9 cellular contexts compared by ENCODE assay signal in the genomic region with DNA sequence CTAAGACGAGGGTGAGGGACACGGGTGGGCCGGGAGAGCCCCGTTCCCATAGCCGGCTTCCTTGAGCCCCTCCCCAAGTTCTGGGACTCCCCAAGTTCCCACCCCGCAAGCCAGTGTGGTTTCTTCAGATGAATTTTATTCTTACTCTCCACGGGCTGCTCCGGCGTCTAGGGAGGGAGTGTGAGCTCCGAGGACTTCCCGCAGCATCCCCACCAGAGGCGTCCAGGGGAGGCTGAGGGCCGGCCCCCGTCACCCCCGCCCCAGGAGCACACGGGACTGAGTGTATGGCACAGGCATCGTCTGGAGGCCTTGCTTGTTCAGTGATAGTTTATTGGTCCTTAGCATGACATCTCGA. TPM values are rescaled to one million over a fixed set of nuclear protein-coding genes. Genes with fewer than 3 reads are reported as not detected.
DNase-seq lines count a peak whose midpoint lies in the region; ATAC-seq lines count a peak whose summit lies in the region.
"Had no signal": no experiment of that assay in that cellular context is flagged by ENCODE, and none has a peak within 500 bp of the region (broad histone marks: within the 10 kb centered on the region; RNA-seq: fewer than 3 reads in every experiment).

No MANE protein-coding gene starts in this region.

- no peak for ATAC-seq in stimulated activated memory B cell treated with anti-CD40 and anti-IgM and Interleukin-4, amounts not matched to agents 10 μg/mL and 1 μg/mL and 100 μg/mL, for 72 hours

- CTCF ChIA-PET in activated CD4-positive, alpha-beta memory T cell treated with anti-CD3 and anti-CD28 coated beads for 36 hours (lab: Charles Lee) = interaction anchor here (0.8 to 1.5 kb wide), 2 partner anchors 26 to 152 kb away, joined by 4 to 5 read pairs; no protein-coding TSS in a partner anchor
- CTCF ChIA-PET in activated CD4-positive, alpha-beta memory T cell treated with anti-CD3 and anti-CD28 coated beads, Interleukin-2, amount 10 ng/mL, durations not matched to agents 7 days and 5 days (lab: Charles Lee) = interaction anchor here (0.6 to 2.4 kb wide), 6 partner anchors 10 to 195 kb away, joined by 3 to 7 read pairs (median 3); a partner anchor contains a TSS

- H3K4me3 ChIP-seq in adipocyte (ENCODE audit: low read length) = peak overlapping the region; percentile 59
- H3K4me3 ChIP-seq in iPS-11a (ENCODE audit: low read depth, low read length) = peak overlapping the region; percentile 37

- no peak overlapping the region for H3K9ac ChIP-seq in adipocyte (ENCODE audit: low read length)

- H3K9me3 Mint-ChIP-seq in activated CD4-positive, alpha-beta memory T cell treated with anti-CD3 and anti-CD28 coated beads for 36 hours = no peaks in the 10 kb centered on the region
- no peaks in the 10 kb centered on the region for H3K9me3 Mint-ChIP-seq in activated CD4-positive, alpha-beta memory T cell treated with anti-CD3 and anti-CD28 coated beads, Interleukin-2, amount 10 ng/mL, durations not matched to agents 7 days and 5 days
- no peaks in the 10 kb centered on the region for H3K9me3 Mint-ChIP-seq in stimulated activated memory B cell treated with anti-CD40 and anti-IgM and Interleukin-4, amounts not matched to agents 10 μg/mL and 1 μg/mL and 100 μg/mL, for 72 hours

- H3K27me3 Mint-ChIP-seq in activated CD4-positive, alpha-beta memory T cell treated with anti-CD3 and anti-CD28 coated beads for 36 hours = peaks cover 19% of the 10 kb centered on the region
- H3K27me3 Mint-ChIP-seq in activated CD4-positive, alpha-beta memory T cell treated with anti-CD3 and anti-CD28 coated beads, Interleukin-2, amount 10 ng/mL, durations not matched to agents 7 days and 5 days = peaks cover 27% of the 10 kb centered on the region
- H3K27me3 Mint-ChIP-seq in stimulated activated memory B cell treated with anti-CD40 and anti-IgM and Interleukin-4, amounts not matched to agents 10 μg/mL and 1 μg/mL and 100 μg/mL, for 72 hours = peaks cover 48% of the 10 kb centered on the region

- no peak for DNase-seq in activated CD4-positive, alpha-beta memory T cell treated with anti-CD3 and anti-CD28 coated beads for 36 hours
- no peak for DNase-seq in activated CD4-positive, alpha-beta memory T cell treated with anti-CD3 and anti-CD28 coated beads, Interleukin-2, amount 10 ng/mL, durations not matched to agents 7 days and 5 days
- DNase-seq in adipocyte (ENCODE audit: low read depth) (no peak), GOT3 (lab: John Stamatoyannopoulos, UW) (no peak), NCI-H748 treated with DMSO at 0.1 percent for 48 hours (lab: John Stamatoyannopoulos, UW) (no peak)
- no peak for DNase-seq in effector CD8-positive, alpha-beta T cell (lab: John Stamatoyannopoulos, UW)
- DNase-seq: activated CD4-positive, alpha-beta T cell treated with anti-CD3 and anti-CD28 coated beads, Interleukin-2, amount 50 U/mL, for 4 hours had no signal

- peak overlapping the region; percentile 16 for H3K4me3 Mint-ChIP-seq in activated CD4-positive, alpha-beta memory T cell treated with anti-CD3 and anti-CD28 coated beads for 36 hours
- H3K4me3 Mint-ChIP-seq in activated CD4-positive, alpha-beta memory T cell treated with anti-CD3 and anti-CD28 coated beads, Interleukin-2, amount 10 ng/mL, durations not matched to agents 7 days and 5 days = no peak overlapping the region
- peak overlapping the region; percentile 56 for H3K4me3 Mint-ChIP-seq in stimulated activated memory B cell treated with anti-CD40 and anti-IgM and Interleukin-4, amounts not matched to agents 10 μg/mL and 1 μg/mL and 100 μg/mL, for 72 hours

- no peaks in the 10 kb centered on the region for H3K36me3 Mint-ChIP-seq in activated CD4-positive, alpha-beta memory T cell treated with anti-CD3 and anti-CD28 coated beads for 36 hours
- no peaks in the 10 kb centered on the region for H3K36me3 Mint-ChIP-seq in activated CD4-positive, alpha-beta memory T cell treated with anti-CD3 and anti-CD28 coated beads, Interleukin-2, amount 10 ng/mL, durations not matched to agents 7 days and 5 days (ENCODE audit: low read depth)
- peaks cover 13% of the 10 kb centered on the region for H3K36me3 Mint-ChIP-seq in stimulated activated memory B cell treated with anti-CD40 and anti-IgM and Interleukin-4, amounts not matched to agents 10 μg/mL and 1 μg/mL and 100 μg/mL, for 72 hours

- H3K36me3 ChIP-seq in adipocyte (ENCODE audit: control insufficient read depth, insufficient read depth, low read length, severe bottlenecking) = peaks cover 21% of the 10 kb centered on the region

- H3K4me1 ChIP-seq in adipocyte (ENCODE audit: control insufficient read depth, insufficient read depth, low read length) = peaks cover 7% of the 10 kb centered on the region

- intact Hi-C loops in activated CD4-positive, alpha-beta memory T cell treated with anti-CD3 and anti-CD28 coated beads for 36 hours (cut with micrococcal nuclease) = no loop called here

- H3K9me3 ChIP-seq in adipocyte (ENCODE audit: control insufficient read depth, low read length) = no peaks in the 10 kb centered on the region

- peaks cover 7% of the 10 kb centered on the region for H3K27me3 ChIP-seq in adipocyte (replicated peaks; ENCODE audit: control insufficient read depth, insufficient read depth, low read length)

- POLR2A ChIA-PET in activated CD4-positive, alpha-beta memory T cell treated with anti-CD3 and anti-CD28 coated beads for 36 hours (lab: Charles Lee) = no interaction called here
- POLR2A ChIA-PET in activated CD4-positive, alpha-beta memory T cell treated with anti-CD3 and anti-CD28 coated beads, Interleukin-2, amount 10 ng/mL, durations not matched to agents 7 days and 5 days (lab: Charles Lee) = interaction anchor here (1.4 to 2.1 kb wide), 3 partner anchors 10 to 417 kb away, joined by 3 to 9 read pairs (median 4); a partner anchor contains a TSS

- no peak overlapping the region for H3K27ac Mint-ChIP-seq in activated CD4-positive, alpha-beta memory T cell treated with anti-CD3 and anti-CD28 coated beads for 36 hours
- no peak overlapping the region for H3K27ac Mint-ChIP-seq in activated CD4-positive, alpha-beta memory T cell treated with anti-CD3 and anti-CD28 coated beads, Interleukin-2, amount 10 ng/mL, durations not matched to agents 7 days and 5 days
- no peak overlapping the region for H3K27ac Mint-ChIP-seq in stimulated activated memory B cell treated with anti-CD40 and anti-IgM and Interleukin-4, amounts not matched to agents 10 μg/mL and 1 μg/mL and 100 μg/mL, for 72 hours

- peaks cover 2% of the 10 kb centered on the region for H3K4me1 Mint-ChIP-seq in activated CD4-positive, alpha-beta memory T cell treated with anti-CD3 and anti-CD28 coated beads for 36 hours (ENCODE audit: low read depth)
- peaks cover 8% of the 10 kb centered on the region for H3K4me1 Mint-ChIP-seq in activated CD4-positive, alpha-beta memory T cell treated with anti-CD3 and anti-CD28 coated beads, Interleukin-2, amount 10 ng/mL, durations not matched to agents 7 days and 5 days
- peaks cover 16% of the 10 kb centered on the region for H3K4me1 Mint-ChIP-seq in stimulated activated memory B cell treated with anti-CD40 and anti-IgM and Interleukin-4, amounts not matched to agents 10 μg/mL and 1 μg/mL and 100 μg/mL, for 72 hours

RNA-seq across cellular contexts. Expression of a gene that starts 10.0 kb away (rescaled TPM):
- total RNA-seq in activated CD4-positive, alpha-beta memory T cell treated with anti-CD3 and anti-CD28 coated beads for 36 hours = 1 to 10 TPM in 1 of 2 experiments, under 1 TPM in 1; 0.87 to 1.1 TPM
- 1 to 10 TPM; 1.6 to 1.8 TPM for total RNA-seq in activated CD4-positive, alpha-beta memory T cell treated with anti-CD3 and anti-CD28 coated beads, Interleukin-2, amount 10 ng/mL, durations not matched to agents 7 days and 5 days

RNA-seq across cellular contexts. Expression of a gene that starts 39.7 kb away (rescaled TPM):
- 10 to 100 TPM; 54.0 to 56.2 TPM for total RNA-seq in activated CD4-positive, alpha-beta memory T cell treated with anti-CD3 and anti-CD28 coated beads for 36 hours
- total RNA-seq in activated CD4-positive, alpha-beta memory T cell treated with anti-CD3 and anti-CD28 coated beads, Interleukin-2, amount 10 ng/mL, durations not matched to agents 7 days and 5 days = 10 to 100 TPM; 42.3 to 49.2 TPM

RNA-seq across cellular contexts. Expression of a gene that starts 44.5 kb away (rescaled TPM):
- 10 to 100 TPM; 72.1 to 76.8 TPM for total RNA-seq in activated CD4-positive, alpha-beta memory T cell treated with anti-CD3 and anti-CD28 coated beads for 36 hours
- total RNA-seq in activated CD4-positive, alpha-beta memory T cell treated with anti-CD3 and anti-CD28 coated beads, Interleukin-2, amount 10 ng/mL, durations not matched to agents 7 days and 5 days = 10 to 100 TPM; 66.6 to 68.3 TPM
